ENCODE assay signal across 8 cellular contexts in the genomic region with DNA sequence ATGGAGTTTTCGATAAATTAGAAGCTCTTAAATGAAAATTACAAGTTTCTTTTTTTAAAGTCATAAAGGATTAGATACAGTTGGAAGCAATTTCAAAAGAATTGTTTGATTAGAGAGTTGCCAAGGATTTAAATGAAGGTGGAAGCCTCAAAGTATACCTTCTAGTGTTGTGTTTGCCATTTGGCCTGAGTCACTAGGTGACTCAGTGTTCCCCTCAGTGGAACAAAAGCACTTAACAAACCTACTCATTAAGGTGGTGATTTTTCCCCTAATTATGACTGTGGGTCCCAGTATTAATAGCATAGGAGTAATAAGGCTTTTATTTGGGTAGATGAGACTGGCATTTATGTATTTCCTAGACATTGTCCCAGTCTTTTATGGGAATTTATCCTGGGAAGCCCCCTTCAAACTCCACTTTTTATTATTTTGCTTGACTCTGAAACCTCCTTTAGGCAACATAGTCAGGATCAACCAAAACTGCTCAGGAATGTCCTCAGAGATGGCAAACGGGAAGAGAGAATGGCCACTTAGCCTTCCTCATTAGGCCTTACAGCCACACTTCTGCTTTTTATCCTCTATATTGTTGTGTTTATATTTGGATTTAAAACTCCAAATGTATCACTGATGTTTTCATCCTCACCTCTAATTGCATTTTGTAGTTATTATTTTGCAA.
DNase-seq lines count a peak whose midpoint lies in the region; ATAC-seq and TF ChIP-seq lines count a peak whose summit lies in the region.

No MANE protein-coding gene starts in this region.

- no peak overlapping the region for H3K4me3 ChIP-seq in mesendoderm (ENCODE audit: low read length)

- no peak overlapping the region for H4K5ac ChIP-seq in mesendoderm (ENCODE audit: low read length)

- WGBS in mesendoderm (ENCODE audit: extremely low coverage, insufficient coverage, low lambda C conversion rate) = 100% methylated on average over 1 of the region's 2 CpGs

- H3K4me2 ChIP-seq in mesendoderm (ENCODE audit: low read length) = no peak overlapping the region

- H3K56ac ChIP-seq in mesendoderm (ENCODE audit: low read length) = peak overlapping the region; percentile 35

- H3K27me3 Mint-ChIP-seq in activated T-helper 2 cell treated with anti-CD3 and anti-CD28 coated beads, Interferon-gamma antibody, Interleukin-2, Interleukin-4, amounts not matched to agents 10 μg/mL and 5 μg/mL and 100 μg/mL, durations not matched to agents 14 hours and 24 hours and 36 hours (ENCODE audit: low read depth) = no peaks in the 10 kb centered on the region
- no peaks in the 10 kb centered on the region for H3K27me3 Mint-ChIP-seq in nephron progenitor cell (ENCODE audit: low read depth, poor library complexity)

- H3K79me2 ChIP-seq in mesendoderm (ENCODE audit: control insufficient read depth, insufficient read depth, low read length) = no peaks in the 10 kb centered on the region

- no peak overlapping the region for H2BK5ac ChIP-seq in mesendoderm (ENCODE audit: low read length)

- no peaks in the 10 kb centered on the region for H3K36me3 ChIP-seq in mesendoderm (ENCODE audit: control insufficient read depth, insufficient read depth, low read length)

- DNase-seq in EL (peak; percentile 8), mesendoderm (peak; percentile 57), germinal center (ENCODE audit: low spot score) (no peak), nephron progenitor cell (no peak), GM13977 (ENCODE audit: low spot score) (no peak)
- DNase-seq in activated T-helper 2 cell treated with anti-CD3 and anti-CD28 coated beads, Interferon-gamma antibody, Interleukin-2, Interleukin-4, amounts not matched to agents 10 μg/mL and 5 μg/mL and 100 μg/mL, durations not matched to agents 14 hours and 24 hours and 36 hours (ENCODE audit: low spot score) = no peak
- DNase-seq in central memory CD4-positive, alpha-beta T cell = no peak

- no peak overlapping the region for H2BK15ac ChIP-seq in mesendoderm (replicated peaks; ENCODE audit: low read depth)

- peak overlapping the region; percentile 66 for H3K27ac ChIP-seq in mesendoderm (ENCODE audit: low read depth, low read length)

- peaks cover 34% of the 10 kb centered on the region for H3K4me1 Mint-ChIP-seq in activated T-helper 2 cell treated with anti-CD3 and anti-CD28 coated beads, Interferon-gamma antibody, Interleukin-2, Interleukin-4, amounts not matched to agents 10 μg/mL and 5 μg/mL and 100 μg/mL, durations not matched to agents 14 hours and 24 hours and 36 hours (ENCODE audit: low read depth)
- peaks cover 6% of the 10 kb centered on the region for H3K4me1 Mint-ChIP-seq in nephron progenitor cell

- H2AK5ac ChIP-seq in mesendoderm (ENCODE audit: low read length) = no peak overlapping the region

- no peaks in the 10 kb centered on the region for H3K27me3 ChIP-seq in mesendoderm (ENCODE audit: insufficient read depth, low read length, poor library complexity)

- H3K79me1 ChIP-seq in mesendoderm (ENCODE audit: low read length) = no peaks in the 10 kb centered on the region

- peak overlapping the region; percentile 80 for H3K27ac Mint-ChIP-seq in activated T-helper 2 cell treated with anti-CD3 and anti-CD28 coated beads, Interferon-gamma antibody, Interleukin-2, Interleukin-4, amounts not matched to agents 10 μg/mL and 5 μg/mL and 100 μg/mL, durations not matched to agents 14 hours and 24 hours and 36 hours
- H3K27ac Mint-ChIP-seq in nephron progenitor cell = no peak overlapping the region

- peaks cover 25% of the 10 kb centered on the region for H3K36me3 Mint-ChIP-seq in activated T-helper 2 cell treated with anti-CD3 and anti-CD28 coated beads, Interferon-gamma antibody, Interleukin-2, Interleukin-4, amounts not matched to agents 10 μg/mL and 5 μg/mL and 100 μg/mL, durations not matched to agents 14 hours and 24 hours and 36 hours (ENCODE audit: low read depth)
- H3K36me3 Mint-ChIP-seq in nephron progenitor cell (ENCODE audit: low read depth) = peaks cover 37% of the 10 kb centered on the region

- no peak for TF ChIP-seq CTCF in nephron progenitor cell (IDR thresholded peaks at IDR 0.05)
- TF ChIP-seq CTCF in GM13977 (IDR thresholded peaks at IDR 0.05; ENCODE audit: extremely low read depth, insufficient read depth, missing control alignments) = no peak

- no peak overlapping the region for H2BK120ac ChIP-seq in mesendoderm (ENCODE audit: low read depth, low read length)

- no peak overlapping the region for H3K18ac ChIP-seq in mesendoderm (ENCODE audit: low read length)

- no peaks in the 10 kb centered on the region for H3K4me1 ChIP-seq in mesendoderm (ENCODE audit: control insufficient read depth, low read depth, low read length)

- H3K4me3 Mint-ChIP-seq in activated T-helper 2 cell treated with anti-CD3 and anti-CD28 coated beads, Interferon-gamma antibody, Interleukin-2, Interleukin-4, amounts not matched to agents 10 μg/mL and 5 μg/mL and 100 μg/mL, durations not matched to agents 14 hours and 24 hours and 36 hours (ENCODE audit: low read depth) = no peak overlapping the region
- no peak overlapping the region for H3K4me3 Mint-ChIP-seq in nephron progenitor cell

- in situ Hi-C loops in GM13977 (cut with MboI; ENCODE audit: low pct_unique_long_range_greater_than_20kb, low sequenced_read_pairs, unreplicated experiment) = no loop called here

- H3K23ac ChIP-seq in mesendoderm (ENCODE audit: low read length) = no peak overlapping the region

- ATAC-seq in HG03432 (IDR thresholded peaks at IDR 0.05; ENCODE audit: unreplicated experiment) = peak; percentile 14

- no peak overlapping the region for H3K9ac ChIP-seq in mesendoderm (ENCODE audit: low read length)

- H3K4ac ChIP-seq in mesendoderm (ENCODE audit: low read depth, low read length) = no peak overlapping the region

- H4K8ac ChIP-seq in mesendoderm (ENCODE audit: low read depth, low read length) = no peak overlapping the region

- intact Hi-C loops in activated T-helper 2 cell treated with anti-CD3 and anti-CD28 coated beads, Interferon-gamma antibody, Interleukin-2, Interleukin-4, amounts not matched to agents 10 μg/mL and 5 μg/mL and 100 μg/mL, durations not matched to agents 14 hours and 24 hours and 36 hours (cut with micrococcal nuclease) = loop anchor here (5.0 kb wide), 1 partner anchor 83 kb away; no protein-coding TSS in a partner anchor

- H3K9me3 Mint-ChIP-seq in activated T-helper 2 cell treated with anti-CD3 and anti-CD28 coated beads, Interferon-gamma antibody, Interleukin-2, Interleukin-4, amounts not matched to agents 10 μg/mL and 5 μg/mL and 100 μg/mL, durations not matched to agents 14 hours and 24 hours and 36 hours = peaks cover 16% of the 10 kb centered on the region
- H3K9me3 Mint-ChIP-seq in nephron progenitor cell = peaks cover 19% of the 10 kb centered on the region

Comparison
In these comparisons a context has a peak if more than half of its experiments do, and no peak if none do; other contexts are left out.
1. DNase-seq: peak in EL (single experiment) and mesendoderm (single experiment); none in activated T-helper 2 cell treated with anti-CD3 and anti-CD28 coated beads, Interferon-gamma antibody, Interleukin-2, Interleukin-4, amounts not matched to agents 10 μg/mL and 5 μg/mL and 100 μg/mL, durations not matched to agents 14 hours and 24 hours and 36 hours (single experiment), central memory CD4-positive, alpha-beta T cell (single experiment), germinal center (single experiment), nephron progenitor cell (single experiment) and GM13977 (single experiment).